Comparison of ENCODE assay signal across 15 cellular contexts in the genomic region with DNA sequence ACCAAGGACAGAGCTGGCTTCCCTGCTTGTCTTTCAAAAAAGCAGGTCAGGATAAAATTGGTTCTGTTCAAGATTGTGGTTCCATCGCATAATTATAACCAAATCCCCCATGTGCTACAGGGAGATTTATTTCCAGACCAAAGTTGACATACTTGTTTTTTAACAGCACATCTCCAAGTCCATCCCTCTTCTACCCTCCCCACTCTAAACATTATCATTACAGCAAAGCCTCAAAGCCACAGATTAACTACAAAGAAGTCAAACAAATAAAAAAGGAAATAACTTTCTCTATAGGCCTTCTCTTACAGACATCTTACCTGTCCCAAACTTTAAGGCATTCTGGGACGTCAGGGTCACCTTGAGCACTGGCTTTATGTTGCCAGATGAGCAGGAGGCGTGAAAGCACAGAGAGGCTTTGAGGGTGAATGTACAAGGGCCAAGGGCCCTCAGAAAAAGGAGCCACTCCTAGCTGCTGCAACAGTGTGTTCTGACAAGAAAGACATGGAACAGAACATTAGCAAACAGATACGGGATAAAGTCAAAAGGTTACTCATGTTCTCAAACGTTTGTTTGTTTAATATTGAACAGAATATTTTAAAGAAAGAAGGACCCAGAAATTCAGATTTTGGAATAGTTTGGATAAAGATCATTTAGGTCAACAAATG. TPM values are rescaled to one million over a fixed set of nuclear protein-coding genes. Genes with fewer than 3 reads are reported as not detected.
A peak's percentile ranks its signal among the peaks of the same experiment; 100 is the strongest.
DNase-seq lines count a peak whose midpoint lies in the region; ATAC-seq lines count a peak whose summit lies in the region.
"Had no signal": no experiment of that assay in that cellular context is flagged by ENCODE, and none has a peak within 500 bp of the region (broad histone marks: within the 10 kb centered on the region; RNA-seq: fewer than 3 reads in every experiment).

No MANE protein-coding gene starts in this region.

- no peaks in the 10 kb centered on the region for H3K27me3 Mint-ChIP-seq in activated CD4-positive, alpha-beta T cell treated with anti-CD3 and anti-CD28 coated beads, Interleukin-2, amount 10 ng/mL, durations not matched to agents 7 days and 5 days
- H3K27me3 Mint-ChIP-seq in CD4-positive, CD25-positive, alpha-beta regulatory T cell = no peaks in the 10 kb centered on the region
- no peaks in the 10 kb centered on the region for H3K27me3 Mint-ChIP-seq in activated CD8-positive, alpha-beta T cell treated with anti-CD3 and anti-CD28 coated beads, Interleukin-2, amount 10 ng/mL, durations not matched to agents 7 days and 5 days (ENCODE audit: low read depth)

- H3K27ac ChIP-seq in CD4-positive, CD25-positive, alpha-beta regulatory T cell (ENCODE audit: insufficient read depth, low read length, poor library complexity, severe bottlenecking) = no peak overlapping the region
- H3K27ac ChIP-seq: coronary artery, lower lobe of right lung had no signal

- no peak for ATAC-seq in CD4-positive, CD25-positive, alpha-beta regulatory T cell (ENCODE audit: low read depth in 2 of 2)
- ATAC-seq in activated CD8-positive, alpha-beta T cell treated with anti-CD3 and anti-CD28 coated beads, Interleukin-2, amount 10 ng/mL, durations not matched to agents 7 days and 5 days = no peak
- ATAC-seq in left lobe of liver = peak; percentile 86

- H3K4me3 ChIP-seq in CD4-positive, CD25-positive, alpha-beta regulatory T cell (ENCODE audit: low read depth, low read length) = no peak overlapping the region
- H3K4me3 ChIP-seq: coronary artery, lower lobe of right lung had no signal

- no peak for DNase-seq in activated CD4-positive, alpha-beta T cell treated with anti-CD3 and anti-CD28 coated beads, Interleukin-2, amount 10 ng/mL, durations not matched to agents 7 days and 5 days
- no peak for DNase-seq in activated CD4-positive, alpha-beta T cell treated with anti-CD3 and anti-CD28 coated beads for 4 hours
- DNase-seq in CD4-positive, CD25-positive, alpha-beta regulatory T cell = no peak
- no peak for DNase-seq in activated CD8-positive, alpha-beta T cell treated with anti-CD3 and anti-CD28 coated beads, Interleukin-2, amount 10 ng/mL, durations not matched to agents 7 days and 5 days
- DNase-seq in left lobe of liver (ENCODE audit: low spot score) (peak; percentile 60), NCI-H1092 treated with DMSO at 0.1 percent for 48 hours (lab: John Stamatoyannopoulos, UW) (no peak), NOMO-1 treated with DMSO at 0.1 percent for 48 hours (lab: John Stamatoyannopoulos, UW; ENCODE audit: unreplicated experiment) (no peak), NCI-H2171 treated with DMSO at 0.1 percent for 48 hours (lab: John Stamatoyannopoulos, UW) (no peak)
- DNase-seq: activated effector memory CD4-positive, alpha-beta T cell treated with Interleukin-2 at 50 U/mL for 16 hours; glutamatergic neuron; GOT3; lower lobe of right lung; NCI-H1105; SHP77 had no signal

- peaks cover 74% of the 10 kb centered on the region for H3K36me3 Mint-ChIP-seq in activated CD4-positive, alpha-beta T cell treated with anti-CD3 and anti-CD28 coated beads, Interleukin-2, amount 10 ng/mL, durations not matched to agents 7 days and 5 days (ENCODE audit: low read depth)
- peaks cover 67% of the 10 kb centered on the region for H3K36me3 Mint-ChIP-seq in CD4-positive, CD25-positive, alpha-beta regulatory T cell
- H3K36me3 Mint-ChIP-seq in activated CD8-positive, alpha-beta T cell treated with anti-CD3 and anti-CD28 coated beads, Interleukin-2, amount 10 ng/mL, durations not matched to agents 7 days and 5 days (ENCODE audit: low read depth) = peaks cover 74% of the 10 kb centered on the region

- POLR2A ChIA-PET in activated CD4-positive, alpha-beta T cell treated with anti-CD3 and anti-CD28 coated beads, Interleukin-2, amount 10 ng/mL, durations not matched to agents 7 days and 5 days (lab: Charles Lee) = no interaction called here
- POLR2A ChIA-PET in activated CD8-positive, alpha-beta T cell treated with anti-CD3 and anti-CD28 coated beads, Interleukin-2, amount 10 ng/mL, durations not matched to agents 7 days and 5 days (lab: Charles Lee) = interaction anchor here (1.4 to 1.5 kb wide), 2 partner anchors 73 to 251 kb away, joined by 4 to 7 read pairs; a partner anchor contains a TSS

- H3K4me3 Mint-ChIP-seq in activated CD4-positive, alpha-beta T cell treated with anti-CD3 and anti-CD28 coated beads, Interleukin-2, amount 10 ng/mL, durations not matched to agents 7 days and 5 days = no peak overlapping the region
- H3K4me3 Mint-ChIP-seq in CD4-positive, CD25-positive, alpha-beta regulatory T cell = no peak overlapping the region
- H3K4me3 Mint-ChIP-seq in activated CD8-positive, alpha-beta T cell treated with anti-CD3 and anti-CD28 coated beads, Interleukin-2, amount 10 ng/mL, durations not matched to agents 7 days and 5 days = no peak overlapping the region

- H3K9me3 ChIP-seq in CD4-positive, CD25-positive, alpha-beta regulatory T cell (ENCODE audit: control insufficient read depth in 2 of 2, low read length in 2 of 2) = no peaks in the 10 kb centered on the region
- H3K9me3 ChIP-seq: lower lobe of right lung had no signal

- no peaks in the 10 kb centered on the region for H3K27me3 ChIP-seq in CD4-positive, CD25-positive, alpha-beta regulatory T cell (ENCODE audit: control insufficient read depth, insufficient read depth, low read length)

- CTCF ChIA-PET in activated CD4-positive, alpha-beta T cell treated with anti-CD3 and anti-CD28 coated beads, Interleukin-2, amount 10 ng/mL, durations not matched to agents 7 days and 5 days (lab: Charles Lee) = interaction anchor here (1.2 to 1.4 kb wide), 4 partner anchors 9 to 69 kb away, joined by 3 to 6 read pairs (median 4); no protein-coding TSS in a partner anchor
- CTCF ChIA-PET in activated CD8-positive, alpha-beta T cell treated with anti-CD3 and anti-CD28 coated beads, Interleukin-2, amount 10 ng/mL, durations not matched to agents 7 days and 5 days (lab: Charles Lee) = interaction anchor here (0.6 to 2.0 kb wide), 19 partner anchors 9 to 475 kb away, joined by 3 to 27 read pairs (median 3); no protein-coding TSS in a partner anchor

- H3K4me1 ChIP-seq in CD4-positive, CD25-positive, alpha-beta regulatory T cell (ENCODE audit: control insufficient read depth, insufficient read depth, low read length, poor library complexity, severe bottlenecking) = peaks cover 8% of the 10 kb centered on the region
- H3K4me1 ChIP-seq: lower lobe of right lung had no signal

- H3K9me3 Mint-ChIP-seq in activated CD4-positive, alpha-beta T cell treated with anti-CD3 and anti-CD28 coated beads, Interleukin-2, amount 10 ng/mL, durations not matched to agents 7 days and 5 days = no peaks in the 10 kb centered on the region
- H3K9me3 Mint-ChIP-seq in CD4-positive, CD25-positive, alpha-beta regulatory T cell = no peaks in the 10 kb centered on the region
- no peaks in the 10 kb centered on the region for H3K9me3 Mint-ChIP-seq in activated CD8-positive, alpha-beta T cell treated with anti-CD3 and anti-CD28 coated beads, Interleukin-2, amount 10 ng/mL, durations not matched to agents 7 days and 5 days (ENCODE audit: insufficient read depth)

- peaks cover 33% of the 10 kb centered on the region for H3K4me1 Mint-ChIP-seq in activated CD4-positive, alpha-beta T cell treated with anti-CD3 and anti-CD28 coated beads, Interleukin-2, amount 10 ng/mL, durations not matched to agents 7 days and 5 days
- peaks cover 21 to 40% (median 23%) of the 10 kb centered on the region in 4 donors for H3K4me1 Mint-ChIP-seq in CD4-positive, CD25-positive, alpha-beta regulatory T cell
- peaks cover 28% of the 10 kb centered on the region for H3K4me1 Mint-ChIP-seq in activated CD8-positive, alpha-beta T cell treated with anti-CD3 and anti-CD28 coated beads, Interleukin-2, amount 10 ng/mL, durations not matched to agents 7 days and 5 days (ENCODE audit: low read depth)

- peaks cover 81% of the 10 kb centered on the region for H3K36me3 ChIP-seq in CD4-positive, CD25-positive, alpha-beta regulatory T cell (ENCODE audit: control insufficient read depth, insufficient read depth, low read length)

- H3K27ac Mint-ChIP-seq in activated CD4-positive, alpha-beta T cell treated with anti-CD3 and anti-CD28 coated beads, Interleukin-2, amount 10 ng/mL, durations not matched to agents 7 days and 5 days = peak overlapping the region; percentile 2
- peak overlapping the region; percentile 67 to 84 (median 81) for H3K27ac Mint-ChIP-seq in CD4-positive, CD25-positive, alpha-beta regulatory T cell
- peak overlapping the region; percentile 86 for H3K27ac Mint-ChIP-seq in activated CD8-positive, alpha-beta T cell treated with anti-CD3 and anti-CD28 coated beads, Interleukin-2, amount 10 ng/mL, durations not matched to agents 7 days and 5 days

RNA-seq across cellular contexts. Expression of a gene that starts 31.2 kb away (rescaled TPM):
- total RNA-seq in activated CD4-positive, alpha-beta T cell treated with anti-CD3 and anti-CD28 coated beads, Interleukin-2, amount 10 ng/mL, durations not matched to agents 7 days and 5 days = 100 to 1,000 TPM; 116 to 125 TPM
- 173 TPM for total RNA-seq in CD4-positive, CD25-positive, alpha-beta regulatory T cell
- 10 to 100 TPM in 3 of 4 donors, 1 to 10 TPM in 1; 9.9 to 17.2 (median 12.2) TPM for polyA plus RNA-seq in CD4-positive, CD25-positive, alpha-beta regulatory T cell
- total RNA-seq in activated CD8-positive, alpha-beta T cell treated with anti-CD3 and anti-CD28 coated beads, Interleukin-2, amount 10 ng/mL, durations not matched to agents 7 days and 5 days = 100 to 1,000 TPM; 117 to 125 TPM
- total RNA-seq in left lobe of liver = 127 TPM

Comparison
In these comparisons a context has a peak if more than half of its experiments do, and no peak if none do; other contexts are left out.
1. H3K27ac Mint-ChIP-seq: peak in every context shown above with its lines; median percentile 86 in activated CD8-positive, alpha-beta T cell treated with anti-CD3 and anti-CD28 coated beads, Interleukin-2, amount 10 ng/mL, durations not matched to agents 7 days and 5 days; 81 in CD4-positive, CD25-positive, alpha-beta regulatory T cell; 2 in activated CD4-positive, alpha-beta T cell treated with anti-CD3 and anti-CD28 coated beads, Interleukin-2, amount 10 ng/mL, durations not matched to agents 7 days and 5 days.